ENCODE assay signal across 18 cellular contexts in the genomic region with DNA sequence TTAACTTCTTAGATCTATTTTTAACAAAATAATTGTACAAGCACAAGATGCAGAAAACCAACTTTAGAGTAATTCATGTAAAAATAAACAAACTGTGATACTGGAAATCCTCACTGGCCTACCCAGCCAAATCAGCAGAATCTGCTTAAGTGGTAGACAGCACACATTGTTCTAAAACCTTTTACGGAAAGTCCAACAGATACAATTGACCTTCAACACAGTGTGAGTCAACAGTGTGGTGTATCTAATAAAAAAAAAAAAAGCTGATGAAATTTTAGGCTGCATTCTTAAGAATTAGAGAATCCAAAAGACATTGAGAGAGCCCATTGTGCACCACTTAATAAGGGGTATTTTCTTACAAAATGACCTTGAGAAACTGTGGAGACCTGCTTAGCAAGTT.
DNase-seq lines count a peak whose midpoint lies in the region; ATAC-seq, FAIRE-seq and TF ChIP-seq lines count a peak whose summit lies in the region.
"Had no signal": no experiment of that assay in that cellular context is flagged by ENCODE, and none has a peak within 500 bp of the region (broad histone marks: within the 10 kb centered on the region; RNA-seq: fewer than 3 reads in every experiment).

No MANE protein-coding gene starts in this region.

- no peaks in the 10 kb centered on the region for H3K27me3 ChIP-seq in adipocyte (replicated peaks; ENCODE audit: control insufficient read depth, insufficient read depth, low read length)
- H3K27me3 ChIP-seq: cardiac muscle cell, tibial nerve had no signal

- H3K36me3 ChIP-seq in adipocyte (ENCODE audit: control insufficient read depth, insufficient read depth, low read length, severe bottlenecking): peaks cover 5% of the 10 kb centered on the region
- H3K36me3 ChIP-seq: cardiac muscle cell had no signal

- peak; percentile 15 for DNase-seq in COLO829 (ENCODE audit: low spot score)
- peak; percentile 80 for DNase-seq in adipocyte (ENCODE audit: low read depth)
- DNase-seq in foreskin fibroblast: peak; percentile 49 to 69
- peak; percentile 84 for DNase-seq in skeletal muscle cell (ENCODE audit: low read depth)
- no peak for DNase-seq in HTR-8/SVneo (ENCODE audit: insufficient read length, low spot score)
- no peak for DNase-seq in retina
- DNase-seq in NCI-H2171 (lab: John Stamatoyannopoulos, UW): no peak
- DNase-seq: activated CD4-positive, CD25-positive, alpha-beta regulatory T cell; activated naive CD4-positive, alpha-beta T cell treated with anti-CD3 and anti-CD28 coated beads, Interleukin-2, amount 10 ng/mL, durations not matched to agents 7 days and 5 days; AML-193; hypothalamus; naive B cell; NCI-H187; T-cell had no signal

- peaks cover 27% of the 10 kb centered on the region for H3K4me1 ChIP-seq in adipocyte (ENCODE audit: control insufficient read depth, insufficient read depth, low read length)

- no peak for FAIRE-seq in HTR-8/SVneo (lab: Jason Lieb, UNC)

- TF ChIP-seq CTCF in foreskin fibroblast (IDR thresholded peaks at IDR 0.05; ENCODE audit: low read depth, low read length): no peak

- ATAC-seq in GM18861 (IDR thresholded peaks at IDR 0.05; ENCODE audit: unreplicated experiment): no peak
- ATAC-seq: left lobe of liver, T-cell had no signal

- peaks cover 18% of the 10 kb centered on the region for H3K9me3 ChIP-seq in adipocyte (ENCODE audit: control insufficient read depth, low read length)

- H3K9ac ChIP-seq in adipocyte (ENCODE audit: low read length): peak overlapping the region; percentile 87

- H3K4me3 ChIP-seq in adipocyte (ENCODE audit: low read length): peak overlapping the region; percentile 70
- H3K4me3 ChIP-seq in foreskin fibroblast (ENCODE audit: low read depth in 1 of 2, low read length in 2 of 2): no peak overlapping the region
- no peak overlapping the region for H3K4me3 ChIP-seq in skeletal muscle cell (ENCODE audit: low read depth, low read length)
- H3K4me3 ChIP-seq: cardiac muscle cell, tibial nerve had no signal

Comparison
In these comparisons a context has a peak if more than half of its experiments do, and no peak if none do; other contexts are left out.
1. DNase-seq: peak in COLO829 (single experiment), adipocyte (single experiment), foreskin fibroblast (2 of 2) and skeletal muscle cell (single experiment); none in HTR-8/SVneo (single experiment), retina (single experiment) and NCI-H2171 (single experiment).